1 cellular context compared by ENCODE assay signal in the genomic region with DNA sequence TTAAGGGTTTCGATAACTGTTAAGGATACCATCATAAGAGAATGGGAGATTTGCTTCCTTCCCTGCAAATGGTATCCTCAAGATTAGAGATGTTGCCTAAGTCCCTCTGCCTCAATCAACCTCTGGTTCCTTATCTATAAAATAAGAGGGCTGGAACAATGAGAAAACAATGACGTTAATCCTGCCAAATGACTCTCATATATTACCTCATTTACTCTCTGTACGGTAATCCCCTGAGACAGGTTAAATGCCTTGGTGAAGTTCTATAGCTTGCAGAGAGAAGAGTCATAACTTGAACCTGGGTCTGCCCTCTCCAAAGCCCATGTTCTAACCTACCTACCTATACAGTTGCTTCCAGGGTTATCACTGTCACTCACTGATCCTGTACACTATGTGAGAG.
A peak's percentile ranks its signal among the peaks of the same experiment; 100 is the strongest.
TF ChIP-seq lines count a peak whose summit lies in the region.

No MANE protein-coding gene starts in this region.

TF ChIP-seq in HEK293, 187 proteins besides CTCF, POLR2A, EP300 and RAD21 (continued from another document):
- TF ChIP-seq, protein P1, sequence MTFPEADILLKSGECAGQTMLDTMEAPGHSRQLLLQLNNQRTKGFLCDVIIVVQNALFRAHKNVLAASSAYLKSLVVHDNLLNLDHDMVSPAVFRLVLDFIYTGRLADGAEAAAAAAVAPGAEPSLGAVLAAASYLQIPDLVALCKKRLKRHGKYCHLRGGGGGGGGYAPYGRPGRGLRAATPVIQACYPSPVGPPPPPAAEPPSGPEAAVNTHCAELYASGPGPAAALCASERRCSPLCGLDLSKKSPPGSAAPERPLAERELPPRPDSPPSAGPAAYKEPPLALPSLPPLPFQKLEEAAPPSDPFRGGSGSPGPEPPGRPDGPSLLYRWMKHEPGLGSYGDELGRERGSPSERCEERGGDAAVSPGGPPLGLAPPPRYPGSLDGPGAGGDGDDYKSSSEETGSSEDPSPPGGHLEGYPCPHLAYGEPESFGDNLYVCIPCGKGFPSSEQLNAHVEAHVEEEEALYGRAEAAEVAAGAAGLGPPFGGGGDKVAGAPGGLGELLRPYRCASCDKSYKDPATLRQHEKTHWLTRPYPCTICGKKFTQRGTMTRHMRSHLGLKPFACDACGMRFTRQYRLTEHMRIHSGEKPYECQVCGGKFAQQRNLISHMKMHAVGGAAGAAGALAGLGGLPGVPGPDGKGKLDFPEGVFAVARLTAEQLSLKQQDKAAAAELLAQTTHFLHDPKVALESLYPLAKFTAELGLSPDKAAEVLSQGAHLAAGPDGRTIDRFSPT (tag by site-specific recombination; IDR thresholded peaks at IDR 0.05) = peak; percentile 79; the same call in 1 of the 2 replicates
- TF ChIP-seq OSR2 (tag by site-specific recombination; IDR thresholded peaks at IDR 0.05) = peak; percentile 56; the same call in 1 of the 2 replicates
- TF ChIP-seq TSHZ1 (tag by site-specific recombination; IDR thresholded peaks at IDR 0.05; ENCODE audit: borderline replicate concordance) = peak; percentile 75; the same call in 1 of the 2 replicates
